ENCODE assay signal across 7 cellular contexts in the genomic region with DNA sequence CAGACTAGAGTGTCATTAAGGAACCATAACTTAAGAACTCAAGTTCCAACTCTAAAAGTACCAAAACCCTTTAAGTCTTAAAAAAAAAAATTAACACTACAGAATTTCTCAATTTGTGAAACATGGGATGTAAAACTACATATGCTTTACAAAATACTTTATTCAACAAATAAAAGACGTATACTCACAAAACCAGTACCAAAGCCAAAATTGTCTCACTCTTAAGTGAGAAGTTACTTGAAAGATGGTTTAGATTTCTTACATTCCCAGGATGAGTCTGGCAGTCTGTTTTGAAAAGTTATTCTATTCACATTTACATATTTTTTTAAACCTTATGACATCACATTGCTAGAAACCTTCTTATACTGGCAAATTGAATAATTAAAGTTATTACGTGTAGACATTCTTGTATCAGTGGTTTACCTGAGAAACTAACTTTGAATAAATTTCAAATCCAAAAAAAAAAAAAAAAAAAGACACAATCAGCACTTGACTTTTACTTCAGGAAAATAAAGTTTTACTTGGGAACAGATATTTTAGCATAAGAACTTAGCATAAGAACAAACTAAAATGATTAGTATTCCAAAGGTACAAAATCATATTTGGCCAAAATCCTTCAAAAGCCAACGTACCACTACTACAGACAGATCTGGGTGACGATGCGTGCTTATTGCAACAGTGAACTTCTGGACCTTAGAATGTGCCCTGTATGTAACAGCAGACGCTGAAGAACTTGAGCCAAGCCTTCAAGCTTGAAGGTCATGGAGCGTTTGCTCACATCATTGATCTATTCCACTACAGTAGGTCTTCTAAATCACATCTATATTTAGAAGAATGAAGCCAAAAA. TPM values are rescaled to one million over a fixed set of nuclear protein-coding genes. Genes with fewer than 3 reads are reported as not detected.
DNase-seq lines count a peak whose midpoint lies in the region; ATAC-seq and TF ChIP-seq lines count a peak whose summit lies in the region.

No MANE protein-coding gene starts in this region.

- H3K27ac ChIP-seq in GM23338 (ENCODE audit: low read depth): no peak overlapping the region
- H3K27ac ChIP-seq in Peyer's patch: peak overlapping the region in 3 of 4 donors; percentile 25 to 94 (median 74)

- H3K4me1 ChIP-seq in GM23338 (ENCODE audit: insufficient read depth) (peaks cover 20% of the 10 kb centered on the region; the same call in 1 of the 2 replicates), Peyer's patch (peaks cover 0 to 21% (median 0%) of the 10 kb centered on the region in 4 donors)

- no peak overlapping the region for H2AFZ ChIP-seq in GM23338

- H3K27ac Mint-ChIP-seq in GM23338 (peak overlapping the region; percentile 19; the same call in 1 of the 2 replicates), neural crest cell (ENCODE audit: unreplicated experiment) (no peak overlapping the region)
- no peak overlapping the region for H3K27ac Mint-ChIP-seq in effector memory CD8-positive, alpha-beta T cell

- H3K4me3 ChIP-seq in GM23338 (peak overlapping the region; percentile 70), Peyer's patch (peak overlapping the region in 3 of 4 donors; percentile 56 to 87 (median 70)), epithelial cell of proximal tubule (ENCODE audit: low read depth, low read length) (peak overlapping the region; percentile 78)

- H3K4me2 ChIP-seq in GM23338: peak overlapping the region; percentile 81

- H3K9me3 Mint-ChIP-seq in GM23338 (no peaks in the 10 kb centered on the region), neural crest cell (no peaks in the 10 kb centered on the region)
- no peaks in the 10 kb centered on the region for H3K9me3 Mint-ChIP-seq in effector memory CD8-positive, alpha-beta T cell

- H3K4me3 Mint-ChIP-seq in GM23338: peak overlapping the region; percentile 92
- H3K4me3 Mint-ChIP-seq in neural crest cell: peak overlapping the region; percentile 96
- no peak overlapping the region for H3K4me3 Mint-ChIP-seq in effector memory CD8-positive, alpha-beta T cell

- H3K36me3 Mint-ChIP-seq in GM23338 (ENCODE audit: low read depth): 0 out of 3 replicates have a peak, but pooled peaks cover 3% of the 10 kb centered on the region
- no peaks in the 10 kb centered on the region for H3K36me3 Mint-ChIP-seq in neural crest cell (ENCODE audit: low read depth)
- no peaks in the 10 kb centered on the region for H3K36me3 Mint-ChIP-seq in effector memory CD8-positive, alpha-beta T cell (ENCODE audit: insufficient read depth)

- ATAC-seq in GM23338 (no peak), HG02763 (IDR thresholded peaks at IDR 0.05; ENCODE audit: unreplicated experiment) (no peak)
- no peak for ATAC-seq in effector memory CD8-positive, alpha-beta T cell (replicated peaks)

- peaks cover 38% of the 10 kb centered on the region for H3K4me1 Mint-ChIP-seq in GM23338
- peaks cover 58% of the 10 kb centered on the region for H3K4me1 Mint-ChIP-seq in neural crest cell
- peaks cover 0 to 4% of the 10 kb centered on the region in 2 donors for H3K4me1 Mint-ChIP-seq in effector memory CD8-positive, alpha-beta T cell (ENCODE audit: low read depth in 2 of 2)

- peaks cover 12% of the 10 kb centered on the region for H3K27me3 Mint-ChIP-seq in GM23338 (ENCODE audit: insufficient read depth, low read depth, poor library complexity)
- no peaks in the 10 kb centered on the region for H3K27me3 Mint-ChIP-seq in neural crest cell (ENCODE audit: low read depth)
- H3K27me3 Mint-ChIP-seq in effector memory CD8-positive, alpha-beta T cell: peaks cover 66 to 76% of the 10 kb centered on the region in 2 donors

- no peaks in the 10 kb centered on the region for H3K9me2 ChIP-seq in GM23338 (ENCODE audit: insufficient read depth)

- H3K36me3 ChIP-seq in GM23338 (ENCODE audit: insufficient read depth) (no peaks in the 10 kb centered on the region), Peyer's patch (no peaks in the 10 kb centered on the region)

- H3F3A ChIP-seq in GM23338 (replicated peaks; ENCODE audit: low read depth): no peaks in the 10 kb centered on the region; the same call in 1 of the 2 replicates

- H4K20me1 ChIP-seq in GM23338 (replicated peaks; ENCODE audit: insufficient read depth): 0 out of 2 replicates have a peak, but pooled peaks cover 5% of the 10 kb centered on the region

- TF ChIP-seq CTCF in GM23338 (conservative IDR thresholded peaks at IDR 0.05; ENCODE audit: low read depth in 2 of 2) (no peak), Peyer's patch (IDR thresholded peaks at IDR 0.05) (no peak), epithelial cell of proximal tubule (conservative IDR thresholded peaks at IDR 0.05; ENCODE audit: low read depth, low read length) (no peak), neural crest cell (conservative IDR thresholded peaks at IDR 0.05) (no peak)

- H3K27me3 ChIP-seq in GM23338 (ENCODE audit: insufficient read depth): no peaks in the 10 kb centered on the region
- H3K27me3 ChIP-seq in Peyer's patch: no peaks in the 10 kb centered on the region

- no peaks in the 10 kb centered on the region for H3K9me3 ChIP-seq in Peyer's patch

- peaks cover 68% of the 10 kb centered on the region for H3K79me2 ChIP-seq in GM23338 (replicated peaks; ENCODE audit: insufficient read depth)

- peak; percentile 75 to 88 for TF ChIP-seq POLR2A in Peyer's patch (IDR thresholded peaks at IDR 0.05)

- DNase-seq in GM23338 (ENCODE audit: low spot score): peak; percentile 29
- peak in 1 of 3 donors; percentile 79 for DNase-seq in Peyer's patch
- peak; percentile 38 for DNase-seq in epithelial cell of proximal tubule (ENCODE audit: low read depth)
- DNase-seq in neural crest cell (ENCODE audit: low read depth, low spot score): no peak
- no peak for DNase-seq in ecto neural progenitor cell (ENCODE audit: low spot score)
- no peak for DNase-seq in effector memory CD8-positive, alpha-beta T cell

TF ChIP-seq in GM23338, 12 proteins besides CTCF, POLR2A, EP300 and RAD21:
- no peak for TF ChIP-seq NANOG (IDR thresholded peaks at IDR 0.05; ENCODE audit: borderline replicate concordance)
- no peak for TF ChIP-seq ZNF114 (CRISPR knock-in tag; IDR thresholded peaks at IDR 0.05)
- TF ChIP-seq JUNB (IDR thresholded peaks at IDR 0.05; ENCODE audit: unreplicated experiment): no peak
- TF ChIP-seq ZNF331 (CRISPR knock-in tag; IDR thresholded peaks at IDR 0.05; ENCODE audit: low read depth): no peak
- TF ChIP-seq, protein P1, sequence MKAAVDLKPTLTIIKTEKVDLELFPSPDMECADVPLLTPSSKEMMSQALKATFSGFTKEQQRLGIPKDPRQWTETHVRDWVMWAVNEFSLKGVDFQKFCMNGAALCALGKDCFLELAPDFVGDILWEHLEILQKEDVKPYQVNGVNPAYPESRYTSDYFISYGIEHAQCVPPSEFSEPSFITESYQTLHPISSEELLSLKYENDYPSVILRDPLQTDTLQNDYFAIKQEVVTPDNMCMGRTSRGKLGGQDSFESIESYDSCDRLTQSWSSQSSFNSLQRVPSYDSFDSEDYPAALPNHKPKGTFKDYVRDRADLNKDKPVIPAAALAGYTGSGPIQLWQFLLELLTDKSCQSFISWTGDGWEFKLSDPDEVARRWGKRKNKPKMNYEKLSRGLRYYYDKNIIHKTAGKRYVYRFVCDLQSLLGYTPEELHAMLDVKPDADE (IDR thresholded peaks at IDR 0.05): no peak
TF ChIP-seq in GM23338: peak in this region for 0.

RNA-seq across cellular contexts. Expression of a gene that starts 2.6 kb away (rescaled TPM):
- total RNA-seq in GM23338 (2014; rRNA removed; shearing (Covaris generic)): 29.4 and 40.1 TPM in 2 replicates
- polyA plus RNA-seq in GM23338 (2016; fragmentation: Nextera tagmentation; extraction: Ambion mirVana): 12.2 and 17.7 TPM in 2 replicates
- total RNA-seq in Peyer's patch (100 to 1,000 TPM in 1 of 4 donors, 10 to 100 TPM in 3; 49.3 to 107 (median 53.9) TPM), epithelial cell of proximal tubule (13.2 and 15.6 TPM in 2 replicates), neural crest cell (35.6 and 38.0 TPM in 2 replicates)

Comparison
In these comparisons a context has a peak if more than half of its experiments do, and no peak if none do; other contexts are left out.
1. DNase-seq: peak in GM23338 (single experiment) and epithelial cell of proximal tubule (single experiment); none in neural crest cell (single experiment), ecto neural progenitor cell (single experiment) and effector memory CD8-positive, alpha-beta T cell (0 of 3).
2. H3K4me3 Mint-ChIP-seq: peak in GM23338 (single experiment) and neural crest cell (single experiment); none in effector memory CD8-positive, alpha-beta T cell (0 of 2).
3. Peak in every context shown above with its lines, with median percentiles within 50 percentile points of each other: H3K4me3 ChIP-seq.